8 cellular contexts compared by ENCODE assay signal in genomic region chr4:139015269-139015947, GRCh38. TPM values are rescaled to one million over a fixed set of nuclear protein-coding genes. Genes with fewer than 3 reads are reported as not detected.
DNase-seq lines count a peak whose midpoint lies in the region; ATAC-seq, FAIRE-seq and TF ChIP-seq lines count a peak whose summit lies in the region.

Gene NOCT, plus strand, starts transcription at chr4:139015781. Its CDS starts 201 bp downstream, at chr4:139015982.

- H3K9ac ChIP-seq in parathyroid adenoma = no peak within 1 kb of the TSS

- TF ChIP-seq EP300 in tibial nerve (IDR thresholded peaks at IDR 0.05) = peak; percentile 57 to 85

- peak; percentile 98 for ATAC-seq in HG02840 (IDR thresholded peaks at IDR 0.05; ENCODE audit: low FRiP score, unreplicated experiment)
- ATAC-seq in activated naive CD8-positive, alpha-beta T cell treated with anti-CD3 and anti-CD28 coated beads, Interleukin-2, amount 50 U/mL, for 24 hours = peak; percentile 95
- peak; percentile 96 for ATAC-seq in Right ventricle myocardium superior (ENCODE audit: poor library complexity)

- H3K27me3 ChIP-seq in parathyroid adenoma (ENCODE audit: control insufficient read depth, insufficient read depth, low read length) (no peaks in the 10 kb centered on the region), tibial nerve (no peaks in the 10 kb centered on the region)

- peak within 1 kb of the TSS; percentile 93 for H3K27ac ChIP-seq in parathyroid adenoma
- peak within 1 kb of the TSS; percentile 81 to 87 (median 82) for H3K27ac ChIP-seq in tibial nerve

- H3K36me3 ChIP-seq in parathyroid adenoma (ENCODE audit: control insufficient read depth, insufficient read depth, low read length) (no peaks in the 10 kb centered on the region), tibial nerve (no peaks in the 10 kb centered on the region)

- TF ChIP-seq CTCF in parathyroid adenoma (IDR thresholded peaks at IDR 0.05) (no peak), tibial nerve (IDR thresholded peaks at IDR 0.05) (peak in 4 of 5 experiments; percentile 13 to 70 (median 40))

- H3K4me1 Mint-ChIP-seq in activated naive CD8-positive, alpha-beta T cell treated with anti-CD3 and anti-CD28 coated beads, Interleukin-2, amount 50 U/mL, for 24 hours = peaks cover 51% of the 10 kb centered on the region

- peak within 1 kb of the TSS; percentile 95 for H2AFZ ChIP-seq in parathyroid adenoma

- peak within 1 kb of the TSS; percentile 97 for H3K4me2 ChIP-seq in parathyroid adenoma (ENCODE audit: low read length)

- no peaks in the 10 kb centered on the region for H3K9me3 Mint-ChIP-seq in activated naive CD8-positive, alpha-beta T cell treated with anti-CD3 and anti-CD28 coated beads, Interleukin-2, amount 50 U/mL, for 24 hours

- WGBS in tibial nerve, 2 donors = 0 to 1% methylated on average over 35 to 37 of the region's 62 CpGs

- peak; percentile 96 for FAIRE-seq in GM12892 (lab: Jason Lieb, UNC)

- H3K27me3 Mint-ChIP-seq in activated naive CD8-positive, alpha-beta T cell treated with anti-CD3 and anti-CD28 coated beads, Interleukin-2, amount 50 U/mL, for 24 hours = no peaks in the 10 kb centered on the region

- H3K27ac Mint-ChIP-seq in activated naive CD8-positive, alpha-beta T cell treated with anti-CD3 and anti-CD28 coated beads, Interleukin-2, amount 50 U/mL, for 24 hours = peak within 1 kb of the TSS; percentile 89

- H3K4me1 ChIP-seq in parathyroid adenoma (peaks cover 3% of the 10 kb centered on the region), tibial nerve (peaks cover 0 to 31% (median 12%) of the 10 kb centered on the region in 4 donors)

- peaks cover 22% of the 10 kb centered on the region for H3K36me3 Mint-ChIP-seq in activated naive CD8-positive, alpha-beta T cell treated with anti-CD3 and anti-CD28 coated beads, Interleukin-2, amount 50 U/mL, for 24 hours (ENCODE audit: low read depth)

- TF ChIP-seq POLR2A in GM12892 (IDR thresholded peaks at IDR 0.05; ENCODE audit: low read depth, low read length) = peak; percentile 99
- TF ChIP-seq POLR2A in tibial nerve (IDR thresholded peaks at IDR 0.05) = peak; percentile 82 to 84

- no peaks in the 10 kb centered on the region for H3K79me2 ChIP-seq in parathyroid adenoma

- intact Hi-C loops in Right ventricle myocardium superior (cut with DNase I) = no loop called here

- H3K4me3 ChIP-seq in parathyroid adenoma (ENCODE audit: low read depth, low read length) (peak within 1 kb of the TSS; percentile 64), tibial nerve (peak within 1 kb of the TSS; percentile 61 to 82 (median 72))

- H3K4me3 Mint-ChIP-seq in activated naive CD8-positive, alpha-beta T cell treated with anti-CD3 and anti-CD28 coated beads, Interleukin-2, amount 50 U/mL, for 24 hours = peak within 1 kb of the TSS; percentile 91

- H3K9me3 ChIP-seq in parathyroid adenoma (ENCODE audit: control insufficient read depth, low read length) (no peaks in the 10 kb centered on the region), tibial nerve (no peaks in the 10 kb centered on the region)

- DNase-seq in GM12892 (ENCODE audit: insufficient read length) = peak; percentile 86
- peak; percentile 86 for DNase-seq in NCI-H1436 (lab: John Stamatoyannopoulos, UW)
- peak; percentile 87 for DNase-seq in SW480 (ENCODE audit: low spot score)
- DNase-seq in activated naive CD8-positive, alpha-beta T cell treated with anti-CD3 and anti-CD28 coated beads, Interleukin-2, amount 50 U/mL, for 24 hours = peak; percentile 95
- peak; percentile 93 for DNase-seq in Right ventricle myocardium superior
- DNase-seq in tibial nerve (ENCODE audit: low spot score in 2 of 2) = peak; percentile 60 to 71

RNA-seq across cellular contexts. Expression of gene NOCT, which starts in this region (rescaled TPM):
- 7.2 TPM for polyA plus RNA-seq in GM12892 (2012; ENCODE audit: missing spikeins)
- total RNA-seq in Right ventricle myocardium superior = 9.4 TPM
- total RNA-seq in tibial nerve = 1 to 10 TPM; 1.4 to 5.4 (median 3.4) TPM

Comparison
In these comparisons a context has a peak if more than half of its experiments do, and no peak if none do; other contexts are left out.
1. Peak in every context shown above with its lines: DNase-seq, ATAC-seq, H3K4me3 ChIP-seq and H3K27ac ChIP-seq.